ENCODE assay signal across 8 cellular contexts in the genomic region with DNA sequence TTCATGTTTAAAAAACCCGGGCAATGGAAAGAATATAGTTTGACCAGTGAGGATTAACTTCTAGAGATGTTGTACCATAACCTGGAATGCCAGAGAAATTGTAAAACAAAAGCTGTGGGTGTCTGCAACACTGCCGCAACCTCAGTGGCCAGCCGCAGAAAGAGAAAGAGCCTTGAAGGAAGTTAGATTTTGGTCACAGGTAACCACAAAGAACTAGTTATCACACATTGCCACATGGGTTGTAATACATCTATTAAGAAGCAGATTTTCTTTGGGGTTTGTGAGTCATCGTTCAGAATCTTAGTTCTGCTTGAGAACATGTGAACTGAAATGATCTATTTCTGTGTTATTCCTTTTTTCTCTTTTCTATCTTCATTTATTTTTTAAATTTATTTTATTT.
A peak's percentile ranks its signal among the peaks of the same experiment; 100 is the strongest.
DNase-seq lines count a peak whose midpoint lies in the region; ATAC-seq lines count a peak whose summit lies in the region.

No MANE protein-coding gene starts in this region.

- H3K4me3 Mint-ChIP-seq in activated naive CD8-positive, alpha-beta T cell treated with anti-CD3 and anti-CD28 coated beads, Interleukin-2, amount 50 U/mL, for 24 hours, result no peak overlapping the region
- H3K4me3 Mint-ChIP-seq in stimulated activated naive B cell treated with anti-CD40 and anti-IgM and Interleukin-4, amounts not matched to agents 10 μg/mL and 1 μg/mL and 100 μg/mL, for 72 hours, result no peak overlapping the region

- peaks cover 73% of the 10 kb centered on the region for H3K27me3 Mint-ChIP-seq in activated naive CD8-positive, alpha-beta T cell treated with anti-CD3 and anti-CD28 coated beads, Interleukin-2, amount 50 U/mL, for 24 hours
- peaks cover 48 to 63% of the 10 kb centered on the region in 2 donors for H3K27me3 Mint-ChIP-seq in stimulated activated naive B cell treated with anti-CD40 and anti-IgM and Interleukin-4, amounts not matched to agents 10 μg/mL and 1 μg/mL and 100 μg/mL, for 72 hours

- no peaks in the 10 kb centered on the region for H3K36me3 Mint-ChIP-seq in activated naive CD8-positive, alpha-beta T cell treated with anti-CD3 and anti-CD28 coated beads, Interleukin-2, amount 50 U/mL, for 24 hours (ENCODE audit: low read depth)
- H3K36me3 Mint-ChIP-seq in stimulated activated naive B cell treated with anti-CD40 and anti-IgM and Interleukin-4, amounts not matched to agents 10 μg/mL and 1 μg/mL and 100 μg/mL, for 72 hours, result no peaks in the 10 kb centered on the region

- peak overlapping the region; percentile 75 for H3K27ac Mint-ChIP-seq in activated naive CD8-positive, alpha-beta T cell treated with anti-CD3 and anti-CD28 coated beads, Interleukin-2, amount 50 U/mL, for 24 hours
- no peak overlapping the region for H3K27ac Mint-ChIP-seq in stimulated activated naive B cell treated with anti-CD40 and anti-IgM and Interleukin-4, amounts not matched to agents 10 μg/mL and 1 μg/mL and 100 μg/mL, for 72 hours

- DNase-seq in CMK (ENCODE audit: low read depth) (peak; percentile 85), HS-5 (ENCODE audit: low read depth) (peak; percentile 52), NCI-H526 (lab: John Stamatoyannopoulos, UW) (no peak), pons (ENCODE audit: low spot score) (no peak)
- DNase-seq in activated naive CD8-positive, alpha-beta T cell treated with anti-CD3 and anti-CD28 coated beads, Interleukin-2, amount 50 U/mL, for 24 hours, result peak; percentile 56
- DNase-seq in stimulated activated naive B cell treated with anti-CD40 and anti-IgM and Interleukin-4, amounts not matched to agents 10 μg/mL and 1 μg/mL and 100 μg/mL, for 72 hours, result peak; percentile 31

- H3K4me1 Mint-ChIP-seq in activated naive CD8-positive, alpha-beta T cell treated with anti-CD3 and anti-CD28 coated beads, Interleukin-2, amount 50 U/mL, for 24 hours, result peaks cover 10% of the 10 kb centered on the region
- H3K4me1 Mint-ChIP-seq in stimulated activated naive B cell treated with anti-CD40 and anti-IgM and Interleukin-4, amounts not matched to agents 10 μg/mL and 1 μg/mL and 100 μg/mL, for 72 hours, result peaks cover 0 to 5% of the 10 kb centered on the region in 2 donors

- H3K9me3 Mint-ChIP-seq in activated naive CD8-positive, alpha-beta T cell treated with anti-CD3 and anti-CD28 coated beads, Interleukin-2, amount 50 U/mL, for 24 hours, result no peaks in the 10 kb centered on the region
- H3K9me3 Mint-ChIP-seq in stimulated activated naive B cell treated with anti-CD40 and anti-IgM and Interleukin-4, amounts not matched to agents 10 μg/mL and 1 μg/mL and 100 μg/mL, for 72 hours, result no peaks in the 10 kb centered on the region

- peak; percentile 76 for ATAC-seq in GM19468 (IDR thresholded peaks at IDR 0.05; ENCODE audit: extremely low read depth, unreplicated experiment)
- peak; percentile 82 for ATAC-seq in activated naive CD8-positive, alpha-beta T cell treated with anti-CD3 and anti-CD28 coated beads, Interleukin-2, amount 50 U/mL, for 24 hours
- peak; percentile 96 for ATAC-seq in stimulated activated naive B cell treated with anti-CD40 and anti-IgM and Interleukin-4, amounts not matched to agents 10 μg/mL and 1 μg/mL and 100 μg/mL, for 72 hours (replicated peaks)
- no peak for ATAC-seq in GM19324 (IDR thresholded peaks at IDR 0.05; ENCODE audit: low FRiP score, unreplicated experiment)

Comparison
In these comparisons a context has a peak if more than half of its experiments do, and no peak if none do; other contexts are left out.
1. DNase-seq: peak in CMK (single experiment), HS-5 (single experiment), activated naive CD8-positive, alpha-beta T cell treated with anti-CD3 and anti-CD28 coated beads, Interleukin-2, amount 50 U/mL, for 24 hours (single experiment) and stimulated activated naive B cell treated with anti-CD40 and anti-IgM and Interleukin-4, amounts not matched to agents 10 μg/mL and 1 μg/mL and 100 μg/mL, for 72 hours (single experiment); none in NCI-H526 (0 of 2) and pons (single experiment).